ENCODE assay signal across 8 cellular contexts in genomic region chr2:112794131-112794733, GRCh38. TPM values are rescaled to one million over a fixed set of nuclear protein-coding genes. Genes with fewer than 3 reads are reported as not detected.
DNase-seq lines count a peak whose midpoint lies in the region; ATAC-seq and TF ChIP-seq lines count a peak whose summit lies in the region.
"Had no signal": no experiment of that assay in that cellular context is flagged by ENCODE, and none has a peak within 500 bp of the region (broad histone marks: within the 10 kb centered on the region; RNA-seq: fewer than 3 reads in every experiment).

No MANE protein-coding gene starts in this region.

- H3K4me1 Mint-ChIP-seq in stimulated activated effector memory CD8-positive, alpha-beta T cell treated with anti-CD3 and anti-CD28 coated beads, Interleukin-12 subunit alpha, Interleukin-12 subunit beta, amount 100 ng/mL, for 72 hours, result peaks cover 28% of the 10 kb centered on the region

- H3K36me3 Mint-ChIP-seq in stimulated activated effector memory CD8-positive, alpha-beta T cell treated with anti-CD3 and anti-CD28 coated beads, Interleukin-12 subunit alpha, Interleukin-12 subunit beta, amount 100 ng/mL, for 72 hours, result no peaks in the 10 kb centered on the region

- H3K9me3 Mint-ChIP-seq in stimulated activated effector memory CD8-positive, alpha-beta T cell treated with anti-CD3 and anti-CD28 coated beads, Interleukin-12 subunit alpha, Interleukin-12 subunit beta, amount 100 ng/mL, for 72 hours, result peaks cover 4% of the 10 kb centered on the region

- peak overlapping the region; percentile 74 for H3K27ac Mint-ChIP-seq in stimulated activated effector memory CD8-positive, alpha-beta T cell treated with anti-CD3 and anti-CD28 coated beads, Interleukin-12 subunit alpha, Interleukin-12 subunit beta, amount 100 ng/mL, for 72 hours

- peak; percentile 49 for DNase-seq in GM13976 (ENCODE audit: low spot score)
- peak; percentile 96 for DNase-seq in SKM-1 treated with dmso at 0.1 percent for 144 hours (lab: John Stamatoyannopoulos, UW; ENCODE audit: unreplicated experiment)
- DNase-seq in foreskin keratinocyte, result peak; percentile 98 to 100
- peak in 1 of 2 donors; percentile 59 for DNase-seq in stimulated activated effector memory CD8-positive, alpha-beta T cell treated with anti-CD3 and anti-CD28 coated beads, Interleukin-12 subunit alpha, Interleukin-12 subunit beta, amount 100 ng/mL, for 72 hours (ENCODE audit: low spot score in 2 of 2)
- no peak for DNase-seq in ecto neural progenitor cell (ENCODE audit: low spot score)

- TF ChIP-seq CTCF in GM13976 (IDR thresholded peaks at IDR 0.05; ENCODE audit: borderline replicate concordance, control extremely low read depth, extremely low read depth, insufficient read depth, missing control alignments), result no peak
- TF ChIP-seq CTCF in foreskin keratinocyte (conservative IDR thresholded peaks at IDR 0.05), result no peak

- peak overlapping the region; percentile 95 for H3K27ac ChIP-seq in foreskin keratinocyte

- ATAC-seq in HG02678 (IDR thresholded peaks at IDR 0.05; ENCODE audit: unreplicated experiment) (peak; percentile 71), foreskin keratinocyte (peak; percentile 63), HG03439 (IDR thresholded peaks at IDR 0.05; ENCODE audit: unreplicated experiment) (no peak)
- peak; percentile 93 for ATAC-seq in stimulated activated effector memory CD8-positive, alpha-beta T cell treated with anti-CD3 and anti-CD28 coated beads, Interleukin-12 subunit alpha, Interleukin-12 subunit beta, amount 100 ng/mL, for 72 hours

- H3K4me3 Mint-ChIP-seq in stimulated activated effector memory CD8-positive, alpha-beta T cell treated with anti-CD3 and anti-CD28 coated beads, Interleukin-12 subunit alpha, Interleukin-12 subunit beta, amount 100 ng/mL, for 72 hours, result peak overlapping the region; percentile 3

- H3K4me1 ChIP-seq in foreskin keratinocyte, result peaks cover 25% of the 10 kb centered on the region

- no peaks in the 10 kb centered on the region for H3K27me3 ChIP-seq in foreskin keratinocyte

- in situ Hi-C loops in GM13976 (cut with MboI; ENCODE audit: low sequenced_read_pairs, unreplicated experiment), result no loop called here

RNA-seq across cellular contexts. Expression of gene IL1A, which starts 9.9 kb away (rescaled TPM):
- 263 and 311 TPM in 2 replicates for total RNA-seq in foreskin keratinocyte
- 156 and 231 TPM in 2 replicates for polyA plus RNA-seq in foreskin keratinocyte
- total RNA-seq: myocyte had no signal

RNA-seq across cellular contexts. Expression of gene CKAP2L, which starts 29.8 kb away (rescaled TPM):
- 30.1 and 40.8 TPM in 2 replicates for total RNA-seq in foreskin keratinocyte
- 9.2 and 13.4 TPM in 2 replicates for polyA plus RNA-seq in foreskin keratinocyte

RNA-seq across cellular contexts. Expression of gene IL1B, which starts 42.3 kb away (rescaled TPM):
- 84.8 and 98.9 TPM in 2 replicates for total RNA-seq in foreskin keratinocyte
- polyA plus RNA-seq in foreskin keratinocyte, result 69.6 and 88.5 TPM in 2 replicates
- total RNA-seq: myocyte had no signal
